In genomic region chr10:64555609-64556008, GRCh38 we compare ENCODE assay signal across 4 cellular contexts.
"Had no signal": no experiment of that assay in that cellular context is flagged by ENCODE, and none has a peak within 500 bp of the region (broad histone marks: within the 10 kb centered on the region; RNA-seq: fewer than 3 reads in every experiment).

No MANE protein-coding gene starts in this region.

- H3K4me3 ChIP-seq: K562 had no signal

- DNase-seq: IMR-90, KBM-7, KG1 had no signal
